ENCODE assay signal across 14 cellular contexts in the genomic region with DNA sequence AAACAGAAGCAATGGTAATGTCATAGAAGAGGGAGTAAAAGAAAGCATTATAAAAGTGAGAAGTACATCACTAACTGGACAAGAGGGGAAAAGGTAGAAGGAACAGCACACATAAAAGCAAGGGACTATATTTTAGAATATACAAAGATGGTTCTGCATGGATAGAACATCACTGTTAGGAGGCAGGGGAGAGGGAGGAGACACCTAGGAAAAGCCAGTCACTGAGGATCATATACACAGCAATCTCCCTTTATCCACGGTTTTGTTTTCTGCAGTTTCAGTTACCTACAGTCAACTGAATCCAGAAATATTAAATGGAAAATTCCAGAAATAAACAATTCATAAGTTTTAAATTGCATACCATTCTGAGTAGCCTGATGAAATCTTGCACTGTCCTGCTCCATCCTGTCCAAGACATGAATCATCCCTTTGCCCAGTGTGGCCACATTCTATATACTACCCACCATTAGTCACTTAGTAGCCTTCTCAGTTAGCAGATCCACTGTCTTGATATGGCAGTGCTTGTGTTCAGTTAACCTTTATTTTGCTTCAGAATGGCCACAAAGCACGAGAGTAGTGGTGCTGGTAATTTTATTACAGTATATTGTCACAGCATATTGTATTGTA.
DNase-seq lines count a peak whose midpoint lies in the region; ATAC-seq, FAIRE-seq and TF ChIP-seq lines count a peak whose summit lies in the region.
"Had no signal": no experiment of that assay in that cellular context is flagged by ENCODE, and none has a peak within 500 bp of the region (broad histone marks: within the 10 kb centered on the region; RNA-seq: fewer than 3 reads in every experiment).

No MANE protein-coding gene starts in this region.

- no peaks in the 10 kb centered on the region for H4K20me1 ChIP-seq in K562 (replicated peaks; ENCODE audit: control insufficient read depth, insufficient read depth, low read length)

- H3K4me3 ChIP-seq in MG63 (no peak overlapping the region), K562 (no peak overlapping the region), mesenchymal stem cell (ENCODE audit: insufficient read depth in 1 of 2, low read depth in 1 of 2, low read length in 2 of 2) (no peak overlapping the region)
- H3K4me3 ChIP-seq: coronary artery, heart right ventricle, testis had no signal

- no peak overlapping the region for H2BK120ac ChIP-seq in mesenchymal stem cell (ENCODE audit: low read depth, low read length)

- H3K36me3 ChIP-seq in MG63 (peaks cover 3% of the 10 kb centered on the region; the same call in 1 of the 2 replicates), K562 (ENCODE audit: control insufficient read depth, insufficient read depth, low read length) (peaks cover 1% of the 10 kb centered on the region; the same call in 1 of the 3 replicates), mesenchymal stem cell (ENCODE audit: control insufficient read depth in 1 of 2, insufficient read depth in 2 of 2, low read depth in 1 of 2, low read length in 2 of 2) (peaks cover 0 to 21% of the 10 kb centered on the region in 2 experiments)

- H3K27ac ChIP-seq in K562 (ENCODE audit: extremely low read depth, low read depth, low read length) = no peak overlapping the region
- H3K27ac ChIP-seq in mesenchymal stem cell (ENCODE audit: low read length, poor library complexity, severe bottlenecking) = no peak overlapping the region
- H3K27ac ChIP-seq: coronary artery, heart right ventricle, testis had no signal

- no peaks in the 10 kb centered on the region for H3K9me1 ChIP-seq in K562 (ENCODE audit: control insufficient read depth, insufficient read depth, low read length)

- no peaks in the 10 kb centered on the region for H3K27me3 ChIP-seq in MG63
- no peaks in the 10 kb centered on the region for H3K27me3 ChIP-seq in K562 (ENCODE audit: control insufficient read depth in 2 of 2, insufficient read depth in 2 of 2, low read length in 2 of 2)
- H3K27me3 ChIP-seq in mesenchymal stem cell (ENCODE audit: control insufficient read depth in 1 of 2, insufficient read depth in 1 of 2, low read length in 2 of 2) = no peaks in the 10 kb centered on the region
- H3K27me3 ChIP-seq: heart right ventricle, testis had no signal

- WGBS in K562 (ENCODE audit: insufficient coverage, low coverage, missing lambda C conversion rate) = 45% methylated on average over 2 of the region's 2 CpGs
- WGBS in mesenchymal stem cell = 71% methylated on average over 1 of the region's 2 CpGs

- H3K9ac ChIP-seq in K562 (ENCODE audit: insufficient read depth in 1 of 2, low read depth in 2 of 2, low read length in 2 of 2) = no peak overlapping the region
- H3K9ac ChIP-seq in mesenchymal stem cell (ENCODE audit: low read length) = no peak overlapping the region

- DNase-seq in Caki2 (ENCODE audit: low read depth) = peak; percentile 10
- DNase-seq in MG63 = peak; percentile 63
- DNase-seq in K562 (ENCODE audit: extremely low read depth in 1 of 4, low spot score in 3 of 4) = peak in 2 of 4 experiments; percentile 6 to 16
- peak; percentile 82 for DNase-seq in mesenchymal stem cell
- DNase-seq in sciatic nerve (ENCODE audit: low spot score) = no peak
- DNase-seq: activated gamma-delta T cell, heart right ventricle, NCI-H2171, Right ventricle myocardium superior, testis had no signal

- in situ Hi-C loops in Caki2 (cut with HindIII; ENCODE audit: low pct_unique_long_range_greater_than_20kb, low sequenced_read_pairs) (no loop called here), K562 (cut with MboI) (no loop called here)

- H2AFZ ChIP-seq in K562 (ENCODE audit: low read depth, low read length) (no peak overlapping the region), mesenchymal stem cell (ENCODE audit: low read depth, low read length) (no peak overlapping the region)

- TF ChIP-seq CTCF in K562 (IDR thresholded peaks at IDR 0.05 in 2 of 3, conservative IDR thresholded peaks at IDR 0.05 in 1 of 3; ENCODE audit: insufficient read depth in 2 of 3, low read depth in 1 of 3, low read length in 3 of 3) = no peak

- CTCF ChIA-PET in K562 (lab: Yijun Ruan, JAX; ENCODE audit: low intra/inter-chr PET ratio) = no interaction called here

- H3K9me3 ChIP-seq in MG63 = no peaks in the 10 kb centered on the region
- no peaks in the 10 kb centered on the region for H3K9me3 ChIP-seq in K562 (replicated peaks; ENCODE audit: control insufficient read depth, insufficient read depth, low read depth, low read length)
- peaks cover 12% of the 10 kb centered on the region for H3K9me3 ChIP-seq in mesenchymal stem cell (ENCODE audit: control insufficient read depth, low read length)
- H3K9me3 ChIP-seq: testis had no signal

- no peak overlapping the region for H3K23ac ChIP-seq in mesenchymal stem cell (ENCODE audit: low read length in 2 of 2)

- H3K4me1 ChIP-seq in K562 (replicated peaks in 1 of 2; ENCODE audit: control insufficient read depth in 2 of 2, insufficient read depth in 2 of 2, low read length in 2 of 2) (no peaks in the 10 kb centered on the region), mesenchymal stem cell (ENCODE audit: control insufficient read depth, insufficient read depth, low read depth, low read length) (no peaks in the 10 kb centered on the region)
- H3K4me1 ChIP-seq: heart right ventricle, testis had no signal

- H3K14ac ChIP-seq in mesenchymal stem cell (ENCODE audit: low read length in 2 of 2) = no peak overlapping the region

- H2BK12ac ChIP-seq in mesenchymal stem cell (ENCODE audit: low read length in 2 of 2) = no peak overlapping the region

- H3K79me2 ChIP-seq in K562 (ENCODE audit: control insufficient read depth, insufficient read depth, low read length) = no peaks in the 10 kb centered on the region

- TF ChIP-seq EP300 in K562 (IDR thresholded peaks at IDR 0.05; ENCODE audit: low read length) = no peak

- TF ChIP-seq POLR2A in K562 (conservative IDR thresholded peaks at IDR 0.05) = no peak

- no peak overlapping the region for H2BK5ac ChIP-seq in mesenchymal stem cell (ENCODE audit: low read depth, low read length, poor library complexity, severe bottlenecking)

- intact Hi-C loops in K562 (cut with micrococcal nuclease) (no loop called here), sciatic nerve (cut with DNase I) (no loop called here)

- FAIRE-seq in K562 (lab: Jason Lieb, UNC) = no peak

- no peak overlapping the region for H4K8ac ChIP-seq in mesenchymal stem cell (ENCODE audit: low read length)

- H3K4me2 ChIP-seq in K562 (ENCODE audit: insufficient read depth, low read length) (no peak overlapping the region), mesenchymal stem cell (ENCODE audit: low read length, poor library complexity, severe bottlenecking) (no peak overlapping the region)

- POLR2A ChIA-PET in K562 (lab: Yijun Ruan, JAX) = no interaction called here

- H4K91ac ChIP-seq in mesenchymal stem cell (ENCODE audit: low read length) = no peak overlapping the region

- BruUV-seq in K562 (replicated peaks; lab: Mats Ljungman, UMichigan) = no TSS peak

- H2AK5ac ChIP-seq in mesenchymal stem cell (ENCODE audit: low read length, severe bottlenecking) = no peak overlapping the region

- no peak overlapping the region for H3K4ac ChIP-seq in mesenchymal stem cell (ENCODE audit: low read depth in 1 of 2, low read length in 2 of 2)

- no peaks in the 10 kb centered on the region for H3K79me1 ChIP-seq in mesenchymal stem cell (replicated peaks; ENCODE audit: low read length, poor library complexity, severe bottlenecking)

- ATAC-seq in K562 (peak; percentile 82), HG03432 (IDR thresholded peaks at IDR 0.05; ENCODE audit: unreplicated experiment) (no peak), sciatic nerve (no peak), GM18907 (IDR thresholded peaks at IDR 0.05; ENCODE audit: unreplicated experiment) (no peak), HG03460 (IDR thresholded peaks at IDR 0.05; ENCODE audit: unreplicated experiment) (no peak)
- ATAC-seq: heart right ventricle had no signal

- H3K18ac ChIP-seq in mesenchymal stem cell (ENCODE audit: low read depth in 1 of 2, low read length in 2 of 2) = no peak overlapping the region

- TF ChIP-seq RAD21 in K562 (CRISPR knock-in tag; conservative IDR thresholded peaks at IDR 0.05 in 1 of 2, IDR thresholded peaks at IDR 0.05 in 1 of 2) = no peak

- no peak overlapping the region for H2BK15ac ChIP-seq in mesenchymal stem cell (ENCODE audit: low read depth, poor library complexity, severe bottlenecking)

TF ChIP-seq in K562, 482 proteins besides CTCF, POLR2A, EP300 and RAD21 (continues in another document):
- TF ChIP-seq MEIS2 (IDR thresholded peaks at IDR 0.05; ENCODE audit: partially characterized antibody) (peak; percentile 32), DPF2 (IDR thresholded peaks at IDR 0.05) (0 out of 2 replicates have a peak, but pooled peaks have one; percentile 14), CC2D1A (IDR thresholded peaks at IDR 0.05) (no peak), ATF1 (CRISPR knock-in tag; IDR thresholded peaks at IDR 0.05) (no peak), ATF1 (tag; IDR thresholded peaks at IDR 0.05) (no peak), SMAD1 (IDR thresholded peaks at IDR 0.05; ENCODE audit: low read depth, low read length, partially characterized antibody) (no peak), JUND (IDR thresholded peaks at IDR 0.05; ENCODE audit: borderline replicate concordance, low read depth, low read length) (peak; percentile 53; the same call in 1 of the 2 replicates), JUND (tag; IDR thresholded peaks at IDR 0.05; ENCODE audit: borderline replicate concordance, low read depth, low read length) (no peak), GABPA (tag; conservative IDR thresholded peaks at IDR 0.05; ENCODE audit: low read depth) (0 out of 2 replicates have a peak, but pooled peaks have one; percentile 18), ZNF584 (CRISPR knock-in tag; IDR thresholded peaks at IDR 0.05; ENCODE audit: low read depth) (0 out of 2 replicates have a peak, but pooled peaks have one; percentile 25), ARID1B (IDR thresholded peaks at IDR 0.05) (peak; percentile 25; the same call in 1 of the 2 replicates), ZNF695 (CRISPR knock-in tag; IDR thresholded peaks at IDR 0.05) (no peak), EZH2 (IDR thresholded peaks at IDR 0.05; ENCODE audit: borderline replicate concordance, low read depth, low read length) (no peak), POLR3G (IDR thresholded peaks at IDR 0.05; ENCODE audit: extremely low read depth, insufficient read length, insufficient replicate concordance) (no peak)
- TF ChIP-seq, protein P1, sequence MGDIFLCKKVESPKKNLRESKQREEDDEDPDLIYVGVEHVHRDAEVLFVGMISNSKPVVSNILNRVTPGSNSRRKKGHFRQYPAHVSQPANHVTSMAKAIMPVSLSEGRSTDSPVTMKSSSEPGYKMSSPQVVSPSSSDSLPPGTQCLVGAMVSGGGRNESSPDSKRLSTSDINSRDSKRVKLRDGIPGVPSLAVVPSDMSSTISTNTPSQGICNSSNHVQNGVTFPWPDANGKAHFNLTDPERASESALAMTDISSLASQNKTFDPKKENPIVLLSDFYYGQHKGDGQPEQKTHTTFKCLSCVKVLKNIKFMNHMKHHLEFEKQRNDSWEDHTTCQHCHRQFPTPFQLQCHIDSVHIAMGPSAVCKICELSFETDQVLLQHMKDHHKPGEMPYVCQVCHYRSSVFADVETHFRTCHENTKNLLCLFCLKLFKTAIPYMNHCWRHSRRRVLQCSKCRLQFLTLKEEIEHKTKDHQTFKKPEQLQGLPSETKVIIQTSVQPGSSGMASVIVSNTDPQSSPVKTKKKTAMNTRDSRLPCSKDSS (IDR thresholded peaks at IDR 0.05; ENCODE audit: low read depth, partially characterized antibody) = no peak
